ENCODE assay signal across 8 cellular contexts in the genomic region with DNA sequence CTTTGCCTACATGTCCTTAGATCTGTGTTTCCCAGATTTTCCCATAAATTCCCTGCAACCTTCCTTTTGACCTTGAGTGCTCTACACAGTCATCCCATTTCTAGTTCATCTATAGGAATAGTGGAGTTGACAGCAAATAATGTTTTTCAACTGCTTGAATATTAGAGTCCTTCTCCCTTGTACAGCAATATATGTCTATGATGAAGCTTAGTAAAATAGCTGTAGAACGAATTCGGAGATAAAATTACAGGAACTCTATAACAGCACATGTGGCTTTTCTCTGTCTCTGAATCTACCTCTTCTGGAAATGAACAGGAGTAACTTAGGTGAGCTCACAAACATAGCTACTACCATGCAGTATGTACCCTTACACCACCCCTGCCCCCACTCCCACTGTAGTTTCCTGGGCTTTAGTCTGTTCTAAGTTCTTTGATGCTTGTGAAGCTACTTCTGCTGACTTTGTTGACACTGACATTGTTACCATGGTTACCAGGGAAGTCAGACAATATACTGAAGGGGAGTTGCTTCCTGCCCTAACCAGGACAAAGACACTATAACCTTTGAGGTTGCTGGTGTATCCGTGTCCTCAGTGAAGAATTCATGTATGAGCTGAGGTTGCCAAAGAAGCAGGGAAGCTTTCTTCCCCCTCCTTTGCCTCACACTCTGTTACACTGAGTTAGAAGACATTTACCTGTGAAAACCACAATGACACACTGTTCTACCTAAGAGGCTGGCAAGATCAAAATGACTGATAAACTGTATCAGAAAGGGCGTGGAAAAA. TPM values are rescaled to one million over a fixed set of nuclear protein-coding genes. Genes with fewer than 3 reads are reported as not detected.
DNase-seq lines count a peak whose midpoint lies in the region; ATAC-seq, FAIRE-seq and TF ChIP-seq lines count a peak whose summit lies in the region.

No MANE protein-coding gene starts in this region.

- peak; percentile 88 for ATAC-seq in RWPE2 (ENCODE audit: low read depth)
- peak; percentile 92 for ATAC-seq in mucosa of descending colon
- no peak for ATAC-seq in HG03135 (IDR thresholded peaks at IDR 0.05; ENCODE audit: unreplicated experiment)

- peaks cover 10% of the 10 kb centered on the region for H3K9me3 Mint-ChIP-seq in activated naive CD8-positive, alpha-beta T cell treated with anti-CD3 and anti-CD28 coated beads for 36 hours

- peak overlapping the region; percentile 7 for H3K4me3 Mint-ChIP-seq in activated naive CD8-positive, alpha-beta T cell treated with anti-CD3 and anti-CD28 coated beads for 36 hours

- no peaks in the 10 kb centered on the region for H3K36me3 ChIP-seq in RWPE2 (ENCODE audit: low read depth)
- no peaks in the 10 kb centered on the region for H3K36me3 ChIP-seq in mucosa of descending colon (ENCODE audit: low read depth)
- H3K36me3 ChIP-seq in kidney (ENCODE audit: control insufficient read depth in 1 of 2, insufficient read depth in 2 of 2, low read length in 2 of 2): no peaks in the 10 kb centered on the region

- intact Hi-C loops in mucosa of descending colon (cut with DNase I, micrococcal nuclease) (no loop called here), kidney (cut with DNase I) (no loop called here)

- H3K4me1 ChIP-seq in RWPE2 (ENCODE audit: insufficient read depth, poor library complexity, severe bottlenecking) (peaks cover 6% of the 10 kb centered on the region), mucosa of descending colon (ENCODE audit: low read depth) (no peaks in the 10 kb centered on the region), kidney (ENCODE audit: control insufficient read depth in 1 of 2, insufficient read depth in 1 of 2, low read depth in 1 of 2, low read length in 2 of 2) (no peaks in the 10 kb centered on the region)

- H3K27me3 ChIP-seq in RWPE2 (ENCODE audit: insufficient read depth, poor library complexity, severe bottlenecking): no peaks in the 10 kb centered on the region

- H3K9ac ChIP-seq in kidney (ENCODE audit: low read length in 2 of 2): no peak overlapping the region

- FAIRE-seq in GM18507 (lab: Jason Lieb, UNC) (peak; percentile 5), GM12891 (lab: Jason Lieb, UNC) (no peak), kidney (lab: Jason Lieb, UNC) (no peak)

- H3K27me3 Mint-ChIP-seq in activated naive CD8-positive, alpha-beta T cell treated with anti-CD3 and anti-CD28 coated beads for 36 hours: no peaks in the 10 kb centered on the region

- H3K4me1 Mint-ChIP-seq in activated naive CD8-positive, alpha-beta T cell treated with anti-CD3 and anti-CD28 coated beads for 36 hours: peaks cover 30% of the 10 kb centered on the region

- H3K36me3 Mint-ChIP-seq in activated naive CD8-positive, alpha-beta T cell treated with anti-CD3 and anti-CD28 coated beads for 36 hours: no peaks in the 10 kb centered on the region

- H3K27ac Mint-ChIP-seq in activated naive CD8-positive, alpha-beta T cell treated with anti-CD3 and anti-CD28 coated beads for 36 hours: peak overlapping the region; percentile 79

- TF ChIP-seq CTCF in RWPE2 (IDR thresholded peaks at IDR 0.05; ENCODE audit: poor library complexity, severe bottlenecking): no peak
- TF ChIP-seq CTCF in mucosa of descending colon (IDR thresholded peaks at IDR 0.05): no peak
- TF ChIP-seq CTCF in kidney (IDR thresholded peaks at IDR 0.05; ENCODE audit: borderline replicate concordance, extremely low read depth, insufficient read depth): no peak

- DNase-seq in GM18507 (ENCODE audit: extremely low spot score, insufficient read length, low read depth) (no peak), RWPE2 (ENCODE audit: low spot score) (no peak), mucosa of descending colon (no peak), GM12891 (ENCODE audit: insufficient read length, low spot score) (no peak), Ammon's horn (ENCODE audit: low spot score) (no peak), kidney (no peak)
- peak; percentile 53 for DNase-seq in activated naive CD8-positive, alpha-beta T cell treated with anti-CD3 and anti-CD28 coated beads for 36 hours

- no peak overlapping the region for H3K27ac ChIP-seq in RWPE2 (ENCODE audit: poor library complexity, severe bottlenecking)
- H3K27ac ChIP-seq in kidney (ENCODE audit: low read depth in 2 of 2, low read length in 2 of 2): no peak overlapping the region

- TF ChIP-seq POLR2A in GM12891 (IDR thresholded peaks at IDR 0.05; ENCODE audit: low read depth, low read length): no peak

- H3K9me3 ChIP-seq in RWPE2 (ENCODE audit: severe bottlenecking) (no peaks in the 10 kb centered on the region), mucosa of descending colon (peaks cover 7% of the 10 kb centered on the region), kidney (ENCODE audit: control insufficient read depth in 1 of 2, low read length in 2 of 2) (peaks cover 0 to 5% of the 10 kb centered on the region in 2 donors)

- H3K4me3 ChIP-seq in RWPE2 (ENCODE audit: severe bottlenecking) (no peak overlapping the region), mucosa of descending colon (no peak overlapping the region), kidney (ENCODE audit: low read length in 2 of 2) (no peak overlapping the region)

TF ChIP-seq in GM12891, 5 proteins besides CTCF, POLR2A, EP300 and RAD21:
- TF ChIP-seq POLR2AphosphoS5 (IDR thresholded peaks at IDR 0.05; ENCODE audit: low read depth, low read length): no peak
- no peak for TF ChIP-seq SPI1 (IDR thresholded peaks at IDR 0.05; ENCODE audit: low read depth, low read length)
- TF ChIP-seq TAF1 (IDR thresholded peaks at IDR 0.05; ENCODE audit: low read depth, low read length): no peak
- no peak for TF ChIP-seq PAX5 (IDR thresholded peaks at IDR 0.05; ENCODE audit: insufficient read depth, low read length, severe bottlenecking)
- no peak for TF ChIP-seq POU2F2 (IDR thresholded peaks at IDR 0.05; ENCODE audit: low read depth, low read length)

RNA-seq across cellular contexts. Expression of gene SHLD1, which starts 35.8 kb away (rescaled TPM):
- total RNA-seq in activated naive CD8-positive, alpha-beta T cell treated with anti-CD3 and anti-CD28 coated beads for 36 hours: 1 to 10 TPM; 6.2 to 6.9 TPM
- total RNA-seq in mucosa of descending colon: 1 to 10 TPM; 7.5 to 8.3 (median 8.0) TPM
- polyA plus RNA-seq in GM12891 (2012; ENCODE audit: low read depth, missing spikeins): 10.9 TPM
- total RNA-seq in kidney: 6.1 TPM
- polyA plus RNA-seq in kidney (ENCODE audit: insufficient read depth, low read depth, low replicate concordance): 7.2 TPM
